In genomic region chr19:56508282-56508778, GRCh38 we compare ENCODE assay signal across 9 cellular contexts. TPM values are rescaled to one million over a fixed set of nuclear protein-coding genes. Genes with fewer than 3 reads are reported as not detected.
DNase-seq lines count a peak whose midpoint lies in the region; ATAC-seq and TF ChIP-seq lines count a peak whose summit lies in the region.
"Had no signal": no experiment of that assay in that cellular context is flagged by ENCODE, and none has a peak within 500 bp of the region (broad histone marks: within the 10 kb centered on the region; RNA-seq: fewer than 3 reads in every experiment).

No MANE protein-coding gene starts in this region.

- ATAC-seq in RWPE2 (ENCODE audit: low read depth), result no peak; the same call in 2 of the 3 replicates
- ATAC-seq in right cardiac atrium, result peak; percentile 3 to 8
- ATAC-seq in HG02610 (IDR thresholded peaks at IDR 0.05; ENCODE audit: unreplicated experiment), result no peak

- no peak overlapping the region for H3K4me3 Mint-ChIP-seq in CD8-positive, alpha-beta memory T cell

- peaks cover 15 to 53% (median 29%) of the 10 kb centered on the region in 5 donors for H3K9me3 Mint-ChIP-seq in CD8-positive, alpha-beta memory T cell

- 3% methylated on average over 17 of the region's 17 CpGs for WGBS in right cardiac atrium
- WGBS in sigmoid colon, 2 donors, result 5% methylated on average over 17 of the region's 17 CpGs

- H3K9me3 ChIP-seq in CD8-positive, alpha-beta memory T cell (ENCODE audit: low read length), result peaks cover 4% of the 10 kb centered on the region
- H3K9me3 ChIP-seq in RWPE2 (ENCODE audit: severe bottlenecking) (peaks cover 8% of the 10 kb centered on the region), right cardiac atrium (ENCODE audit: control insufficient read depth, low read length) (no peaks in the 10 kb centered on the region), sigmoid colon (peaks cover 0 to 12% (median 1%) of the 10 kb centered on the region in 4 donors)

- no peaks in the 10 kb centered on the region for H3K27me3 ChIP-seq in CD8-positive, alpha-beta memory T cell (ENCODE audit: insufficient read depth, low read length, poor library complexity, severe bottlenecking)
- H3K27me3 ChIP-seq in RWPE2 (ENCODE audit: insufficient read depth, poor library complexity, severe bottlenecking) (no peaks in the 10 kb centered on the region), right cardiac atrium (ENCODE audit: control insufficient read depth, insufficient read depth) (no peaks in the 10 kb centered on the region), sigmoid colon (no peaks in the 10 kb centered on the region)

- H3K27ac Mint-ChIP-seq in CD8-positive, alpha-beta memory T cell, result no peak overlapping the region

- POLR2A ChIA-PET in CD8-positive, alpha-beta memory T cell (lab: Charles Lee), result no interaction called here

- DNase-seq in CD8-positive, alpha-beta memory T cell, result no peak
- DNase-seq in RWPE2 (ENCODE audit: low spot score) (no peak), right cardiac atrium (no peak), sigmoid colon (no peak), superior temporal gyrus (ENCODE audit: extremely low spot score) (no peak), NCI-H1930 (lab: John Stamatoyannopoulos, UW) (no peak), D341Med (ENCODE audit: low spot score) (no peak)

- no peak for TF ChIP-seq EP300 in sigmoid colon (IDR thresholded peaks at IDR 0.05)

- H3K4me1 Mint-ChIP-seq in CD8-positive, alpha-beta memory T cell, result peaks cover 5 to 6% (median 6%) of the 10 kb centered on the region in 3 donors

- peak overlapping the region; percentile 24 for H3K4me3 ChIP-seq in CD8-positive, alpha-beta memory T cell (ENCODE audit: low read length)
- peak overlapping the region; percentile 51 for H3K4me3 ChIP-seq in RWPE2 (ENCODE audit: severe bottlenecking)
- peak overlapping the region; percentile 59 for H3K4me3 ChIP-seq in right cardiac atrium (ENCODE audit: low read length)
- H3K4me3 ChIP-seq in sigmoid colon, result peak overlapping the region; percentile 68 to 82 (median 80)

- H3K4me1 ChIP-seq in CD8-positive, alpha-beta memory T cell (ENCODE audit: insufficient read depth, low read length), result no peaks in the 10 kb centered on the region
- no peaks in the 10 kb centered on the region for H3K4me1 ChIP-seq in RWPE2 (ENCODE audit: insufficient read depth, poor library complexity, severe bottlenecking)
- peaks cover 3% of the 10 kb centered on the region for H3K4me1 ChIP-seq in right cardiac atrium (ENCODE audit: control insufficient read depth, insufficient read depth, low read length)
- H3K4me1 ChIP-seq in sigmoid colon, result peaks cover 0 to 12% (median 6%) of the 10 kb centered on the region in 4 donors

- H3K36me3 Mint-ChIP-seq in CD8-positive, alpha-beta memory T cell, result peaks cover 1 to 11% (median 9%) of the 10 kb centered on the region in 3 donors

- H3K27me3 Mint-ChIP-seq in CD8-positive, alpha-beta memory T cell, result peaks cover 7 to 9% of the 10 kb centered on the region in 2 donors

- H3K27ac ChIP-seq in CD8-positive, alpha-beta memory T cell (ENCODE audit: low read depth, low read length), result no peak overlapping the region
- H3K27ac ChIP-seq in RWPE2 (ENCODE audit: poor library complexity, severe bottlenecking) (peak overlapping the region; percentile 47), right cardiac atrium (ENCODE audit: low read length) (peak overlapping the region; percentile 96), sigmoid colon (peak overlapping the region; percentile 94 to 99 (median 96))

- CTCF ChIA-PET in CD8-positive, alpha-beta memory T cell (lab: Charles Lee), result no interaction called here

- TF ChIP-seq CTCF in RWPE2 (IDR thresholded peaks at IDR 0.05; ENCODE audit: poor library complexity, severe bottlenecking) (no peak), sigmoid colon (IDR thresholded peaks at IDR 0.05) (no peak)

- intact Hi-C loops in right cardiac atrium (cut with DNase I) (loop anchor here in 1 of 4 donors (2.0 kb wide), 1 partner anchor 30 kb away; the partner anchor contains the start of gene ZFP28), sigmoid colon (cut with DNase I) (loop anchor here (1.0 to 5.0 kb wide), 2 partner anchors 30 to 116 kb away; partner anchors contain the start of genes ZFP28 and ZNF582)

- no peaks in the 10 kb centered on the region for H3K36me3 ChIP-seq in CD8-positive, alpha-beta memory T cell (ENCODE audit: insufficient read depth, low read length)
- no peaks in the 10 kb centered on the region for H3K36me3 ChIP-seq in RWPE2 (ENCODE audit: low read depth)
- H3K36me3 ChIP-seq in sigmoid colon, result peaks cover 0 to 19% (median 7%) of the 10 kb centered on the region in 4 donors

- TF ChIP-seq POLR2A in sigmoid colon (IDR thresholded peaks at IDR 0.05), result no peak

RNA-seq across cellular contexts. Expression of gene ZNF471, which starts 0.7 kb away (rescaled TPM):
- 1 to 10 TPM in 1 of 2 experiments, under 1 TPM in 1; 0.95 to 1.1 TPM for total RNA-seq in CD8-positive, alpha-beta memory T cell
- 0.09 TPM for polyA plus RNA-seq in CD8-positive, alpha-beta memory T cell
- total RNA-seq in right cardiac atrium (1 to 10 TPM; 4.5 to 9.3 (median 6.7) TPM), sigmoid colon (10 to 100 TPM in 1 of 4 donors, 1 to 10 TPM in 3; 8.1 to 11.4 (median 9.3) TPM)
- polyA plus RNA-seq in right cardiac atrium (2.8 TPM), sigmoid colon (1 to 10 TPM in 1 of 3 donors, under 1 TPM in 2; 0.23 to 1.9 (median 0.60) TPM)

RNA-seq across cellular contexts. Expression of gene ZFP28, which starts 30.4 kb away (rescaled TPM):
- total RNA-seq in CD8-positive, alpha-beta memory T cell, result 1 to 10 TPM; 3.1 to 3.4 TPM
- polyA plus RNA-seq in CD8-positive, alpha-beta memory T cell, result 2.7 TPM
- total RNA-seq in right cardiac atrium, result 1 to 10 TPM; 5.2 to 6.7 (median 6.0) TPM
- 3.8 TPM for polyA plus RNA-seq in right cardiac atrium
- total RNA-seq in sigmoid colon, result 10 to 100 TPM in 3 of 4 donors, 1 to 10 TPM in 1; 9.6 to 11.2 (median 10.6) TPM
- polyA plus RNA-seq in sigmoid colon, result 1 to 10 TPM; 1.2 to 1.8 (median 1.6) TPM

RNA-seq across cellular contexts. Expression of gene ZNF667, which starts 31.2 kb away (rescaled TPM):
- under 1 TPM; 0.35 to 0.74 TPM for total RNA-seq in CD8-positive, alpha-beta memory T cell
- 0.54 TPM for polyA plus RNA-seq in CD8-positive, alpha-beta memory T cell
- 1 to 10 TPM; 3.3 to 7.2 (median 5.3) TPM for total RNA-seq in right cardiac atrium
- polyA plus RNA-seq in right cardiac atrium, result 3.2 TPM
- total RNA-seq in sigmoid colon, result 1 to 10 TPM; 2.9 to 6.9 (median 6.4) TPM
- 1 to 10 TPM in 1 of 3 donors, not detected in 2; 1.8 TPM for polyA plus RNA-seq in sigmoid colon
- total RNA-seq: NCI-H460 had no signal

RNA-seq across cellular contexts. Expression of gene ZNF470, which starts 58.9 kb away (rescaled TPM):
- 1 to 10 TPM; 2.5 to 3.5 TPM for total RNA-seq in CD8-positive, alpha-beta memory T cell
- 2.1 TPM for polyA plus RNA-seq in CD8-positive, alpha-beta memory T cell
- 1 to 10 TPM; 3.5 to 5.2 (median 4.8) TPM for total RNA-seq in right cardiac atrium
- 2.8 TPM for polyA plus RNA-seq in right cardiac atrium
- 1 to 10 TPM; 4.8 to 5.8 (median 5.3) TPM for total RNA-seq in sigmoid colon
- polyA plus RNA-seq in sigmoid colon, result 1 to 10 TPM in 1 of 3 donors, under 1 TPM in 2; 0.46 to 2.0 (median 0.60) TPM

Comparison
In these comparisons a context has a peak if more than half of its experiments do, and no peak if none do; other contexts are left out.
1. H3K4me3 ChIP-seq: peak in every context shown above with its lines; median percentile 80 in sigmoid colon; 59 in right cardiac atrium; 51 in RWPE2; 24 in CD8-positive, alpha-beta memory T cell.
2. ATAC-seq: peak in right cardiac atrium (2 of 2); none in RWPE2 (single experiment) and HG02610 (single experiment).